11 cellular contexts compared by ENCODE assay signal in genomic region chr10:5448333-5449048, GRCh38. TPM values are rescaled to one million over a fixed set of nuclear protein-coding genes. Genes with fewer than 3 reads are reported as not detected.
DNase-seq lines count a peak whose midpoint lies in the region; ATAC-seq and TF ChIP-seq lines count a peak whose summit lies in the region.
"Had no signal": no experiment of that assay in that cellular context is flagged by ENCODE, and none has a peak within 500 bp of the region (broad histone marks: within the 10 kb centered on the region; RNA-seq: fewer than 3 reads in every experiment).

No MANE protein-coding gene starts in this region.

- peaks cover 72% of the 10 kb centered on the region for H3K79me2 ChIP-seq in Loucy (ENCODE audit: insufficient read depth, low read length)

- no peak overlapping the region for H2AFZ ChIP-seq in Loucy (ENCODE audit: low read length)

- no peaks in the 10 kb centered on the region for H3K9me2 ChIP-seq in Loucy (replicated peaks; ENCODE audit: low read depth, low read length)

- H3K4me1 ChIP-seq in Loucy (ENCODE audit: insufficient read depth, low read length, poor library complexity, severe bottlenecking) = peaks cover 44% of the 10 kb centered on the region

- H3K27me3 Mint-ChIP-seq in endothelial cell (ENCODE audit: unreplicated experiment) = peaks cover 1% of the 10 kb centered on the region
- no peaks in the 10 kb centered on the region for H3K27me3 Mint-ChIP-seq in naive thymus-derived CD8-positive, alpha-beta T cell

- H3K4me1 Mint-ChIP-seq in endothelial cell (ENCODE audit: unreplicated experiment) = peaks cover 21% of the 10 kb centered on the region
- H3K4me1 Mint-ChIP-seq in naive thymus-derived CD8-positive, alpha-beta T cell = peaks cover 12 to 36% (median 24%) of the 10 kb centered on the region in 4 donors

- POLR2A ChIA-PET in naive thymus-derived CD8-positive, alpha-beta T cell (lab: Charles Lee) = interaction anchor here (1.1 to 3.1 kb wide), 3 partner anchors 14 to 175 kb away, joined by 3 to 39 read pairs (median 6); no protein-coding TSS in a partner anchor

- H3K36me3 Mint-ChIP-seq in endothelial cell (ENCODE audit: low read depth, unreplicated experiment) = no peaks in the 10 kb centered on the region
- H3K36me3 Mint-ChIP-seq in naive thymus-derived CD8-positive, alpha-beta T cell = peaks cover 0 to 21% (median 0%) of the 10 kb centered on the region in 3 donors

- H3K27me3 ChIP-seq in Loucy (ENCODE audit: insufficient read depth, low read length, poor library complexity, severe bottlenecking) = no peaks in the 10 kb centered on the region
- no peaks in the 10 kb centered on the region for H3K27me3 ChIP-seq in H7 (ENCODE audit: control insufficient read depth, insufficient read depth, low read length)

- peak overlapping the region; percentile 70 for H3K27ac Mint-ChIP-seq in endothelial cell (ENCODE audit: unreplicated experiment)
- H3K27ac Mint-ChIP-seq in naive thymus-derived CD8-positive, alpha-beta T cell = peak overlapping the region in 2 of 10 donors; percentile 22 to 40

- H4K20me1 ChIP-seq in Loucy (ENCODE audit: insufficient read depth, low read length, poor library complexity, severe bottlenecking) = peaks cover 53% of the 10 kb centered on the region

- peak overlapping the region; percentile 86 for H3K4me3 Mint-ChIP-seq in endothelial cell (ENCODE audit: unreplicated experiment)
- H3K4me3 Mint-ChIP-seq in naive thymus-derived CD8-positive, alpha-beta T cell = peak overlapping the region in 6 of 10 donors; percentile 14 to 83 (median 42)

- H3K4me3 ChIP-seq in AG10803 (ENCODE audit: low read length) (peak overlapping the region; percentile 68), Loucy (ENCODE audit: low read length, poor library complexity, severe bottlenecking) (peak overlapping the region; percentile 78), H7 (ENCODE audit: insufficient read depth, low read depth, low read length) (no peak overlapping the region)

- no peak for DNase-seq in AG10803 (ENCODE audit: low read depth)
- no peak for DNase-seq in endothelial cell (ENCODE audit: low spot score)
- DNase-seq in naive thymus-derived CD8-positive, alpha-beta T cell = no peak
- DNase-seq in H7 = no peak
- no peak for DNase-seq in activated CD4-positive, CD25-positive, alpha-beta regulatory T cell treated with anti-CD3 and anti-CD28 coated beads, Interleukin-2, amount 50 U/mL, for 72 hours
- DNase-seq in mucosa of gallbladder (ENCODE audit: low spot score) = no peak
- DNase-seq: cerebellar nuclear complex had no signal

- no peak for ATAC-seq in naive thymus-derived CD8-positive, alpha-beta T cell
- ATAC-seq in HG03175 (IDR thresholded peaks at IDR 0.05; ENCODE audit: unreplicated experiment) = no peak

- H3K36me3 ChIP-seq in Loucy (ENCODE audit: insufficient read depth, low read length) = peaks cover 24% of the 10 kb centered on the region
- peaks cover 5% of the 10 kb centered on the region for H3K36me3 ChIP-seq in H7 (replicated peaks; ENCODE audit: control insufficient read depth, insufficient read depth, low read length)

- no peaks in the 10 kb centered on the region for H3K9me3 ChIP-seq in Loucy (ENCODE audit: insufficient read depth, low read depth, low read length)

- 0 out of 2 replicates have a peak, but pooled peaks cover 3% of the 10 kb centered on the region for H3F3A ChIP-seq in Loucy (ENCODE audit: low read depth)

- peak overlapping the region; percentile 71 for H3K9ac ChIP-seq in Loucy (ENCODE audit: low read depth, low read length, poor library complexity, severe bottlenecking)

- peak overlapping the region; percentile 85 for H3K4me2 ChIP-seq in Loucy (ENCODE audit: low read depth, low read length, poor library complexity, severe bottlenecking)

- no peaks in the 10 kb centered on the region for H3K9me3 Mint-ChIP-seq in endothelial cell (ENCODE audit: unreplicated experiment)
- no peaks in the 10 kb centered on the region for H3K9me3 Mint-ChIP-seq in naive thymus-derived CD8-positive, alpha-beta T cell

- TF ChIP-seq CTCF in AG10803 (conservative IDR thresholded peaks at IDR 0.05; ENCODE audit: low read length) (no peak), Loucy (conservative IDR thresholded peaks at IDR 0.05; ENCODE audit: low read length) (no peak), endothelial cell (IDR thresholded peaks at IDR 0.05; ENCODE audit: unreplicated experiment) (no peak)

RNA-seq across cellular contexts. Expression of gene NET1, which starts 36.1 kb away (rescaled TPM):
- total RNA-seq in endothelial cell (ENCODE audit: unreplicated experiment) (57.7 TPM), mucosa of gallbladder (85.8 TPM)
- 10 to 100 TPM; 26.9 to 30.4 TPM for total RNA-seq in naive thymus-derived CD8-positive, alpha-beta T cell
- polyA plus RNA-seq in naive thymus-derived CD8-positive, alpha-beta T cell = 10 to 100 TPM; 12.6 to 19.4 (median 13.0) TPM
- total RNA-seq in H7 (2014; rRNA removed; shearing (Covaris generic)) = 44.0 and 62.9 TPM in 2 replicates

RNA-seq across cellular contexts. Expression of gene TUBAL3, which starts 43.9 kb away (rescaled TPM):
- total RNA-seq in endothelial cell (ENCODE audit: unreplicated experiment) (not detected), mucosa of gallbladder (0.49 TPM)
- not detected for total RNA-seq in naive thymus-derived CD8-positive, alpha-beta T cell
- not detected for polyA plus RNA-seq in naive thymus-derived CD8-positive, alpha-beta T cell
- total RNA-seq in H7 (2014; rRNA removed; shearing (Covaris generic)) = 0.11 TPM in 1 of 2 replicates, not detected in the other
- total RNA-seq: H4; T-helper 2 cell treated with Interferon-gamma antibody and Interleukin-4, amounts not matched to agents 100 ng/mL and 5 ng/mL, for 36 hours had no signal

RNA-seq across cellular contexts. Expression of gene CALML5, which starts 50.9 kb away (rescaled TPM):
- total RNA-seq in endothelial cell (ENCODE audit: unreplicated experiment) (not detected), mucosa of gallbladder (not detected)
- not detected for total RNA-seq in naive thymus-derived CD8-positive, alpha-beta T cell
- polyA plus RNA-seq in naive thymus-derived CD8-positive, alpha-beta T cell = not detected
- not detected in 2 replicates for total RNA-seq in H7 (2014; rRNA removed; shearing (Covaris generic))
- total RNA-seq: H4; T-helper 2 cell treated with Interferon-gamma antibody and Interleukin-4, amounts not matched to agents 100 ng/mL and 5 ng/mL, for 36 hours had no signal
